In the genomic region with DNA sequence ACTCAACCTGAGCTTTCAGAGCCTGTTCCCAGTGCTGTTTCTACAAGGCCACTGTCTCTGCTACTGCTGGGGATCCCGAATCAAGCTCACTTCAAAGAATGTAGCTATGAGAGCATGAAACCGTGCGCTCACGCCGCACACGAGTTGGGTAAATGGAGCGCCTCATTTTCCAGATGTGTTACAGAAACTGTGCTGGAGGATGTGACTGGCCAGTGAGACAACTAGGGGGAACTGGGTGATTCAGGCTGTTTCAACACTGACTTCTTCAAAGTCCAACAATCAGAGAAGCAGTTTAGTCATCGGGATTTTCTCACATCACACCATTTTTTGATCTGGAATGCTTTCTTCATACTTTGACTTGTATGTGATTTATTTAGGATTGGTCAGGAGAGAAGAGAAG, we compare ENCODE assay signal across 8 cellular contexts. TPM values are rescaled to one million over a fixed set of nuclear protein-coding genes. Genes with fewer than 3 reads are reported as not detected.
DNase-seq lines count a peak whose midpoint lies in the region; ATAC-seq, FAIRE-seq and TF ChIP-seq lines count a peak whose summit lies in the region.

No MANE protein-coding gene starts in this region.

- H3K4me3 Mint-ChIP-seq in neural progenitor cell, result no peak overlapping the region

- H3K36me3 ChIP-seq in neural progenitor cell, result no peaks in the 10 kb centered on the region

- no peak overlapping the region for H3K27ac ChIP-seq in neural progenitor cell

- in situ Hi-C loops in GM13976 (cut with MboI; ENCODE audit: low sequenced_read_pairs, unreplicated experiment), result no loop called here

- DNase-seq in EL, result peak; percentile 96
- DNase-seq in RCC 7860 (ENCODE audit: low spot score), result peak; percentile 70
- peak; percentile 78 for DNase-seq in epidermal melanocyte (ENCODE audit: insufficient read length, low spot score)
- no peak for DNase-seq in neural progenitor cell (ENCODE audit: low spot score)
- no peak for DNase-seq in NCI-H526 treated with DMSO at 0.1 percent for 48 hours (lab: John Stamatoyannopoulos, UW)
- no peak for DNase-seq in GM13976 (ENCODE audit: low spot score)
- DNase-seq in cerebellar cortex (ENCODE audit: low spot score), result no peak

- no peak overlapping the region for H2AFZ ChIP-seq in neural progenitor cell (replicated peaks)

- no peak overlapping the region for H3K9ac ChIP-seq in neural progenitor cell

- TF ChIP-seq CTCF in neural progenitor cell (IDR thresholded peaks at IDR 0.05), result no peak
- no peak for TF ChIP-seq CTCF in GM13976 (IDR thresholded peaks at IDR 0.05; ENCODE audit: borderline replicate concordance, control extremely low read depth, extremely low read depth, insufficient read depth, missing control alignments)

- H3K4me2 ChIP-seq in neural progenitor cell, result peak overlapping the region; percentile 79

- H3K27me3 ChIP-seq in neural progenitor cell, result no peaks in the 10 kb centered on the region

- H3F3A ChIP-seq in neural progenitor cell (ENCODE audit: low read depth), result peaks cover 32% of the 10 kb centered on the region

- H3K4me1 Mint-ChIP-seq in neural progenitor cell, result peaks cover 48% of the 10 kb centered on the region

- peaks cover 87% of the 10 kb centered on the region for H3K79me2 ChIP-seq in neural progenitor cell (ENCODE audit: low read depth)

- peaks cover 57% of the 10 kb centered on the region for H4K20me1 ChIP-seq in neural progenitor cell (ENCODE audit: low read depth)

- peaks cover 45% of the 10 kb centered on the region for H3K4me1 ChIP-seq in neural progenitor cell

- no peaks in the 10 kb centered on the region for H3K9me3 ChIP-seq in neural progenitor cell (ENCODE audit: low read depth)

- no peak for ATAC-seq in HG03460 (IDR thresholded peaks at IDR 0.05; ENCODE audit: unreplicated experiment)

- H3K9me3 Mint-ChIP-seq in neural progenitor cell, result no peaks in the 10 kb centered on the region

- no peak overlapping the region for H3K27ac Mint-ChIP-seq in neural progenitor cell

- peaks cover 12% of the 10 kb centered on the region for H3K36me3 Mint-ChIP-seq in neural progenitor cell

- H3K27me3 Mint-ChIP-seq in neural progenitor cell (ENCODE audit: insufficient read depth, low read depth), result peaks cover 3% of the 10 kb centered on the region

- H3K4me3 ChIP-seq in neural progenitor cell, result peak overlapping the region; percentile 0

- peak; percentile 67 for FAIRE-seq in RCC 7860 (lab: Jason Lieb, UNC)

RNA-seq across cellular contexts. Expression of a gene that starts 3.5 kb away (rescaled TPM):
- total RNA-seq in neural progenitor cell (ENCODE audit: low replicate concordance), result 14.9 and 29.6 TPM in 2 replicates

Comparison
In these comparisons a context has a peak if more than half of its experiments do, and no peak if none do; other contexts are left out.
1. DNase-seq: peak in EL (single experiment), RCC 7860 (single experiment) and epidermal melanocyte (single experiment); none in neural progenitor cell (single experiment), NCI-H526 treated with DMSO at 0.1 percent for 48 hours (single experiment), GM13976 (single experiment) and cerebellar cortex (single experiment).